In genomic region chr2:232133078-232133477, GRCh38 we compare ENCODE assay signal across 13 cellular contexts.
DNase-seq lines count a peak whose midpoint lies in the region; ATAC-seq and TF ChIP-seq lines count a peak whose summit lies in the region.
"Had no signal": no experiment of that assay in that cellular context is flagged by ENCODE, and none has a peak within 500 bp of the region (broad histone marks: within the 10 kb centered on the region; RNA-seq: fewer than 3 reads in every experiment).

No MANE protein-coding gene starts in this region.

- peaks cover 12% of the 10 kb centered on the region; the same call in 1 of the 2 replicates for H3F3A ChIP-seq in GM23248 (ENCODE audit: insufficient read depth)

- no peak overlapping the region for H3K4me3 Mint-ChIP-seq in CD4-positive, alpha-beta T cell
- H3K4me3 Mint-ChIP-seq: B cell; stimulated activated naive CD8-positive, alpha-beta T cell treated with anti-CD3 and anti-CD28 coated beads, Interleukin-15, amount 100 ng/mL, for 72 hours had no signal

- H3K4me2 ChIP-seq in GM23248 (ENCODE audit: unreplicated experiment), result no peak overlapping the region

- no peaks in the 10 kb centered on the region for H3K9me2 ChIP-seq in GM23248 (ENCODE audit: insufficient read depth)

- H3K9ac ChIP-seq in GM23248, result no peak overlapping the region

- in situ Hi-C loops in GM23248 (cut with MboI), result loop anchor here (10.0 kb wide), 1 partner anchor 208 kb away; the partner anchor contains the start of gene NPPC

- WGBS in GM23248 (ENCODE audit: low coverage in 1 of 2, low lambda C conversion rate in 2 of 2, missing lambda C conversion rate in 2 of 2), 2 experiments, result 95 to 100% methylated on average over 1 of the region's 1 CpG

- H3K4me1 ChIP-seq in GM23248 (ENCODE audit: insufficient read depth), result peaks cover 17% of the 10 kb centered on the region

- H3K9me3 ChIP-seq in AG04450 (ENCODE audit: control insufficient read depth, insufficient read depth, low read length) (no peaks in the 10 kb centered on the region), GM23248 (ENCODE audit: low read depth) (no peaks in the 10 kb centered on the region)
- no peaks in the 10 kb centered on the region for H3K9me3 ChIP-seq in CD4-positive, alpha-beta T cell (ENCODE audit: control insufficient read depth, low read length)

- H3K9me3 Mint-ChIP-seq in CD4-positive, alpha-beta T cell, result no peaks in the 10 kb centered on the region
- H3K9me3 Mint-ChIP-seq: stimulated activated naive CD8-positive, alpha-beta T cell treated with anti-CD3 and anti-CD28 coated beads, Interleukin-15, amount 100 ng/mL, for 72 hours had no signal

- H3K27ac Mint-ChIP-seq in CD4-positive, alpha-beta T cell, result no peak overlapping the region
- H3K27ac Mint-ChIP-seq: B cell; stimulated activated naive CD8-positive, alpha-beta T cell treated with anti-CD3 and anti-CD28 coated beads, Interleukin-15, amount 100 ng/mL, for 72 hours had no signal

- no peak overlapping the region for H3K4me3 ChIP-seq in AG04450 (ENCODE audit: low read depth, low read length)
- no peak overlapping the region for H3K4me3 ChIP-seq in GM23248

- no peak overlapping the region for H3K27ac ChIP-seq in AG04450 (ENCODE audit: low read depth, low read length)
- H3K27ac ChIP-seq in GM23248, result no peak overlapping the region
- H3K27ac ChIP-seq in CD4-positive, alpha-beta T cell (ENCODE audit: low read depth, low read length), result no peak overlapping the region

- H3K4me1 Mint-ChIP-seq in CD4-positive, alpha-beta T cell (ENCODE audit: low read depth), result peaks cover 38% of the 10 kb centered on the region

- H3K79me2 ChIP-seq in GM23248 (ENCODE audit: insufficient read depth), result no peaks in the 10 kb centered on the region

- no peak overlapping the region for H2AFZ ChIP-seq in GM23248

- peaks cover 38% of the 10 kb centered on the region for H3K36me3 Mint-ChIP-seq in CD4-positive, alpha-beta T cell (ENCODE audit: low read depth)

- H3K27me3 ChIP-seq in AG04450 (ENCODE audit: control insufficient read depth, insufficient read depth, low read length) (no peaks in the 10 kb centered on the region), GM23248 (replicated peaks; ENCODE audit: insufficient read depth) (no peaks in the 10 kb centered on the region)
- no peaks in the 10 kb centered on the region for H3K27me3 ChIP-seq in CD4-positive, alpha-beta T cell (ENCODE audit: control insufficient read depth, insufficient read depth, low read length)

- no peaks in the 10 kb centered on the region for H4K20me1 ChIP-seq in GM23248 (ENCODE audit: insufficient read depth)

- POLR2A ChIA-PET in AG04450 (lab: Yijun Ruan, JAX), result no interaction called here
- POLR2A ChIA-PET in CD4-positive, alpha-beta T cell (lab: Charles Lee), result no interaction called here

- intact Hi-C loops in CD4-positive, alpha-beta T cell (cut with DNase I, micrococcal nuclease), result no loop called here

- DNase-seq in AG04450 (ENCODE audit: low read depth, low spot score), result no peak
- peak; percentile 22 for DNase-seq in GM23248
- peak; percentile 22 for DNase-seq in RKO (ENCODE audit: low spot score)
- DNase-seq in glomerular visceral epithelial cell (ENCODE audit: extremely low spot score), result peak; percentile 14
- no peak for DNase-seq in CD4-positive, alpha-beta T cell
- DNase-seq in NCI-H2029 treated with DMSO at 0.1 percent for 48 hours (lab: John Stamatoyannopoulos, UW), result no peak
- DNase-seq: activated gamma-delta T cell; central memory CD4-positive, alpha-beta T cell; stimulated activated naive CD8-positive, alpha-beta T cell treated with anti-CD3 and anti-CD28 coated beads, Interleukin-15, amount 100 ng/mL, for 72 hours had no signal

- CTCF ChIA-PET in AG04450 (lab: Charles Lee), result no interaction called here
- CTCF ChIA-PET in CD4-positive, alpha-beta T cell (lab: Charles Lee), result no interaction called here

- no peaks in the 10 kb centered on the region for H3K27me3 Mint-ChIP-seq in CD4-positive, alpha-beta T cell
- H3K27me3 Mint-ChIP-seq: B cell; stimulated activated naive CD8-positive, alpha-beta T cell treated with anti-CD3 and anti-CD28 coated beads, Interleukin-15, amount 100 ng/mL, for 72 hours had no signal

- ATAC-seq in HG03520 (IDR thresholded peaks at IDR 0.05; ENCODE audit: unreplicated experiment) (no peak), GM19023 (IDR thresholded peaks at IDR 0.05; ENCODE audit: unreplicated experiment) (no peak)
- no peak for ATAC-seq in CD4-positive, alpha-beta T cell (ENCODE audit: poor library complexity)
- ATAC-seq: sciatic nerve; stimulated activated naive CD8-positive, alpha-beta T cell treated with anti-CD3 and anti-CD28 coated beads, Interleukin-15, amount 100 ng/mL, for 72 hours had no signal

- TF ChIP-seq CTCF in AG04450 (IDR thresholded peaks at IDR 0.05; ENCODE audit: low read depth, low read length), result peak; percentile 24
- TF ChIP-seq CTCF in CD4-positive, alpha-beta T cell (IDR thresholded peaks at IDR 0.05), result no peak

- H3K36me3 ChIP-seq in GM23248 (ENCODE audit: low read depth), result 0 out of 2 replicates have a peak, but pooled peaks cover 8% of the 10 kb centered on the region

Comparison
In these comparisons a context has a peak if more than half of its experiments do, and no peak if none do; other contexts are left out.
1. DNase-seq: peak in GM23248 (single experiment), RKO (single experiment) and glomerular visceral epithelial cell (single experiment); none in AG04450 (single experiment), CD4-positive, alpha-beta T cell (0 of 10) and NCI-H2029 treated with DMSO at 0.1 percent for 48 hours (single experiment).